Comparison of ENCODE assay signal across 35 cellular contexts in genomic region chr5:62066878-62067277, GRCh38.
"Had no signal": no experiment of that assay in that cellular context is flagged by ENCODE, and none has a peak within 500 bp of the region (broad histone marks: within the 10 kb centered on the region; RNA-seq: fewer than 3 reads in every experiment).

No MANE protein-coding gene starts in this region.

- H3K4me2 ChIP-seq: KMS-11 had no signal

- DNase-seq: Karpas-422, Kasumi-1, KG1, MG63, MM.1S, MV-4-11, NCI-H1048, NCI-H1092, NCI-H1092 treated with DMSO at 0.1 percent for 48 hours, NCI-H1105, NCI-H1105 treated with DMSO at 0.1 percent for 48 hours, NCI-H1417, NCI-H1417 treated with DMSO at 0.1 percent for 48 hours, NCI-H1436, NCI-H1436 treated with DMSO at 0.1 percent for 48 hours, NCI-H146, NCI-H1694, NCI-H1694 treated with DMSO at 0.1 percent for 48 hours, NCI-H187, NCI-H187 treated with DMSO at 0.1 percent for 48 hours, NCI-H1930, NCI-H2029, NCI-H2029 treated with DMSO at 0.1 percent for 48 hours, NCI-H2081, NCI-H2081 treated with DMSO at 0.1 percent for 48 hours, NCI-H2107, NCI-H2171, NCI-H2171 treated with DMSO at 0.1 percent for 48 hours, NCI-H2227 treated with DMSO at 0.1 percent for 48 hours, NCI-H226, NCI-H345, NCI-H446, NCI-H446 treated with DMSO at 0.1 percent for 48 hours, NCI-H510A had no signal

- H3K4me3 ChIP-seq: MG63 had no signal

- H3K27ac ChIP-seq: KMS-11 had no signal

- H3K27me3 ChIP-seq: MG63 had no signal

- H3K9ac ChIP-seq: KMS-11 had no signal

- H3K36me3 ChIP-seq: MG63 had no signal

- H3K9me3 ChIP-seq: MG63 had no signal
